In the genomic region with DNA sequence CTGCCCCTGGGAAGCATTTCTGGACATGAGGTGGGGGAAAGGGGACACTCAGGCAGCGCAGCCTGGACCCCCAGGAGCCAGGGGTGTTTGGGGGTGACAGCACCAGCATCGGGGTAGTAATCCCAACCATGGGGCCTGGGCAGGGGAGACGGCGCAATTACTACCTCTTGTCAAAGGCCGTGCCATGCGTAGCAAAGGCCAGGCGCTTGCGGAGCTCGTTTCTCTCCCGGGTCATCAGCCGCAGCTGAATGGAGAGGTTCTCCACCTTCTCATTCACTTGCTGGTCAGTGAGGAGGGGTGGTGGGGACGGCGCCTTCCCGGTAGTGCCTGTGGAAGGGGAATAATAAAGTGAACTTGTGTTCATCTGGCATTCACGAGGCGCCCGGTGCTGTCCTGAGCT, we compare ENCODE assay signal across 26 cellular contexts.
DNase-seq lines count a peak whose midpoint lies in the region; ATAC-seq, FAIRE-seq and TF ChIP-seq lines count a peak whose summit lies in the region.
"Had no signal": no experiment of that assay in that cellular context is flagged by ENCODE, and none has a peak within 500 bp of the region (broad histone marks: within the 10 kb centered on the region; RNA-seq: fewer than 3 reads in every experiment).

No MANE protein-coding gene starts in this region.

- no peak overlapping the region for H4K91ac ChIP-seq in H1 (replicated peaks; ENCODE audit: insufficient read length, low read length)

- no peak for TF ChIP-seq RAD21 in H1 (IDR thresholded peaks at IDR 0.05 in 1 of 2, conservative IDR thresholded peaks at IDR 0.05 in 1 of 2; ENCODE audit: low read depth in 2 of 2, low read length in 2 of 2)

- no peak overlapping the region for H3K9ac ChIP-seq in H1 (replicated peaks in 1 of 4; ENCODE audit: extremely low read depth in 1 of 4, low read depth in 3 of 4, low read length in 3 of 4)
- no peak overlapping the region for H3K9ac ChIP-seq in parathyroid adenoma
- H3K9ac ChIP-seq: SK-N-SH had no signal

- H3K27ac Mint-ChIP-seq in activated CD8-positive, alpha-beta T cell treated with anti-CD3 and anti-CD28 coated beads, Interleukin-2, amount 10 ng/mL, durations not matched to agents 7 days and 5 days: no peak overlapping the region

- H3K4ac ChIP-seq in H1 (replicated peaks; ENCODE audit: insufficient read length, low read depth, low read length): no peak overlapping the region

- POLR2A ChIA-PET in H1 (lab: Charles Lee; ENCODE audit: partially characterized antibody): interaction anchor here (0.6 to 1.5 kb wide), 3 partner anchors 19 to 156 kb away, joined by 3 to 5 read pairs (median 3); no protein-coding TSS in a partner anchor
- POLR2A ChIA-PET in activated CD8-positive, alpha-beta T cell treated with anti-CD3 and anti-CD28 coated beads, Interleukin-2, amount 10 ng/mL, durations not matched to agents 7 days and 5 days (lab: Charles Lee): no interaction called here

- H3K9me3 ChIP-seq in RWPE2 (ENCODE audit: severe bottlenecking): no peaks in the 10 kb centered on the region
- no peaks in the 10 kb centered on the region for H3K9me3 ChIP-seq in H1 (ENCODE audit: insufficient read depth in 2 of 2, low read depth in 1 of 2, low read length in 1 of 2)
- H3K9me3 ChIP-seq in parathyroid adenoma (ENCODE audit: control insufficient read depth, low read length): no peaks in the 10 kb centered on the region
- no peaks in the 10 kb centered on the region for H3K9me3 ChIP-seq in vagina
- H3K9me3 ChIP-seq: SK-N-SH had no signal

- H3K27ac ChIP-seq in RWPE2 (ENCODE audit: poor library complexity, severe bottlenecking) (peak overlapping the region; percentile 19), H1 (ENCODE audit: low read depth, low read length) (no peak overlapping the region), parathyroid adenoma (peak overlapping the region; percentile 71), vagina (peak overlapping the region; percentile 15)

- no peaks in the 10 kb centered on the region for H3K23me2 ChIP-seq in H1 (ENCODE audit: low read depth, low read length)

- peak overlapping the region; percentile 17; the same call in 1 of the 2 replicates for H4K8ac ChIP-seq in H1 (ENCODE audit: extremely low read depth, insufficient read depth, low read length)

- no peaks in the 10 kb centered on the region for H3K27me3 ChIP-seq in RWPE2 (ENCODE audit: insufficient read depth, poor library complexity, severe bottlenecking)
- no peaks in the 10 kb centered on the region for H3K27me3 ChIP-seq in H1 (replicated peaks in 1 of 4; ENCODE audit: control insufficient read depth in 3 of 4, extremely low read depth in 1 of 4, insufficient read depth in 3 of 4, low read length in 3 of 4)
- H3K27me3 ChIP-seq in parathyroid adenoma (ENCODE audit: control insufficient read depth, insufficient read depth, low read length): no peaks in the 10 kb centered on the region
- no peaks in the 10 kb centered on the region for H3K27me3 ChIP-seq in vagina

- no peak for TF ChIP-seq EP300 in H1 (IDR thresholded peaks at IDR 0.05; ENCODE audit: borderline replicate concordance in 1 of 2, low read depth in 2 of 2, low read length in 2 of 2)

- no peak overlapping the region for H3K14ac ChIP-seq in H1 (ENCODE audit: insufficient read length)

- no peak overlapping the region for H3K18ac ChIP-seq in H1 (ENCODE audit: extremely low read depth, low read length)

- H3K36me3 ChIP-seq in RWPE2 (ENCODE audit: low read depth): peaks cover 75% of the 10 kb centered on the region
- peaks cover 0 to 16% (median 1%) of the 10 kb centered on the region in 4 experiments; a peak in 3 of 8 replicates for H3K36me3 ChIP-seq in H1 (ENCODE audit: control insufficient read depth in 2 of 4, insufficient read depth in 4 of 4, low read length in 3 of 4)
- no peaks in the 10 kb centered on the region for H3K36me3 ChIP-seq in parathyroid adenoma (ENCODE audit: control insufficient read depth, insufficient read depth, low read length)
- peaks cover 0 to 17% of the 10 kb centered on the region in 2 donors for H3K36me3 ChIP-seq in vagina

- H3K27me3 Mint-ChIP-seq in activated CD8-positive, alpha-beta T cell treated with anti-CD3 and anti-CD28 coated beads, Interleukin-2, amount 10 ng/mL, durations not matched to agents 7 days and 5 days (ENCODE audit: low read depth): peaks cover 3% of the 10 kb centered on the region

- intact Hi-C loops in vagina (cut with DNase I): loop anchor here (10.0 kb wide), 1 partner anchor 168 kb away; the partner anchor contains the start of gene POLR3A

- no peak overlapping the region for H3K56ac ChIP-seq in H1 (replicated peaks; ENCODE audit: insufficient read length, low read depth, low read length)

- no peak for TF ChIP-seq CTCF in RWPE2 (IDR thresholded peaks at IDR 0.05; ENCODE audit: poor library complexity, severe bottlenecking)
- TF ChIP-seq CTCF in H1 (IDR thresholded peaks at IDR 0.05; ENCODE audit: control extremely low read depth in 1 of 3, insufficient read depth in 1 of 3, low read depth in 1 of 3, low read length in 3 of 3): no peak
- no peak for TF ChIP-seq CTCF in parathyroid adenoma (IDR thresholded peaks at IDR 0.05)
- no peak for TF ChIP-seq CTCF in vagina (IDR thresholded peaks at IDR 0.05)

- H2BK5ac ChIP-seq in H1 (ENCODE audit: low read depth, low read length): no peak overlapping the region

- FAIRE-seq in H1 (lab: Jason Lieb, UNC): no peak
- FAIRE-seq: GM12891, H54, HTR-8/SVneo had no signal

- H2BK12ac ChIP-seq in H1 (ENCODE audit: low read depth, low read length): no peak overlapping the region

- H4K5ac ChIP-seq in H1 (ENCODE audit: insufficient read length, low read depth, low read length): no peak overlapping the region

- H3K23ac ChIP-seq in H1 (ENCODE audit: insufficient read length): no peak overlapping the region

- H3K4me2 ChIP-seq in H1 (ENCODE audit: insufficient read depth in 1 of 2, low read depth in 2 of 2, low read length in 2 of 2) (no peak overlapping the region), parathyroid adenoma (ENCODE audit: low read length) (peak overlapping the region; percentile 51)
- H3K4me2 ChIP-seq: SK-N-SH had no signal

- H3K36me3 Mint-ChIP-seq in activated CD8-positive, alpha-beta T cell treated with anti-CD3 and anti-CD28 coated beads, Interleukin-2, amount 10 ng/mL, durations not matched to agents 7 days and 5 days (ENCODE audit: low read depth): no peaks in the 10 kb centered on the region

- H3K79me1 ChIP-seq in H1 (ENCODE audit: low read depth, low read length): peaks cover 4% of the 10 kb centered on the region; the same call in 1 of the 2 replicates

- DNase-seq in RWPE2 (ENCODE audit: low spot score) (no peak), H1 (ENCODE audit: low read depth in 1 of 2, low spot score in 2 of 2) (no peak), vagina (ENCODE audit: extremely low spot score in 2 of 2) (no peak), anterior cingulate cortex (lab: John Stamatoyannopoulos, UW) (no peak), SIG-M5 treated with dmso at 0.1 percent for 504 hours (lab: John Stamatoyannopoulos, UW; ENCODE audit: unreplicated experiment) (no peak), HT-29 (ENCODE audit: low spot score) (no peak)
- no peak for DNase-seq in activated CD8-positive, alpha-beta T cell treated with anti-CD3 and anti-CD28 coated beads, Interleukin-2, amount 10 ng/mL, durations not matched to agents 7 days and 5 days
- DNase-seq: C1 segment of cervical spinal cord, DMS79 treated with DMSO at 0.1 percent for 48 hours, GF-D8, Kasumi-1, MV-4-11, NCI-H1105 treated with DMSO at 0.1 percent for 48 hours, NCI-H146, NCI-H1930, NCI-H2107, NCI-H524, NCI-H774, RPMI8226, SHP77 treated with DMSO at 0.1 percent for 48 hours, SK-N-SH had no signal

- H3K4me1 ChIP-seq in RWPE2 (ENCODE audit: insufficient read depth, poor library complexity, severe bottlenecking): peaks cover 12% of the 10 kb centered on the region
- H3K4me1 ChIP-seq in H1 (replicated peaks in 1 of 4; ENCODE audit: control insufficient read depth in 3 of 4, insufficient read depth in 4 of 4, low read length in 3 of 4): peaks cover 0 to 6% (median 4%) of the 10 kb centered on the region in 4 experiments; a peak in 5 of 7 replicates
- H3K4me1 ChIP-seq in parathyroid adenoma: peaks cover 36% of the 10 kb centered on the region
- H3K4me1 ChIP-seq in vagina: peaks cover 42% of the 10 kb centered on the region

- no peak overlapping the region for H2BK20ac ChIP-seq in H1 (ENCODE audit: low read length)

- TF ChIP-seq POLR2A in H1 (IDR thresholded peaks at IDR 0.05; ENCODE audit: control extremely low read depth in 1 of 2, low read depth in 2 of 2, low read length in 2 of 2) (no peak), vagina (IDR thresholded peaks at IDR 0.05) (no peak)

- H2BK15ac ChIP-seq in H1 (ENCODE audit: low read length): no peak overlapping the region

- ATAC-seq in RWPE2 (ENCODE audit: low read depth): no peak
- ATAC-seq in activated CD8-positive, alpha-beta T cell treated with anti-CD3 and anti-CD28 coated beads, Interleukin-2, amount 10 ng/mL, durations not matched to agents 7 days and 5 days: no peak

- H3K4me1 Mint-ChIP-seq in activated CD8-positive, alpha-beta T cell treated with anti-CD3 and anti-CD28 coated beads, Interleukin-2, amount 10 ng/mL, durations not matched to agents 7 days and 5 days (ENCODE audit: low read depth): no peaks in the 10 kb centered on the region

- H2AFZ ChIP-seq in H1 (ENCODE audit: low read length) (no peak overlapping the region), parathyroid adenoma (no peak overlapping the region)

- no peaks in the 10 kb centered on the region for H4K20me1 ChIP-seq in H1 (replicated peaks in 1 of 2; ENCODE audit: control insufficient read depth in 1 of 2, insufficient read depth in 2 of 2, low read length in 2 of 2)

- 93% methylated on average over 17 of the region's 17 CpGs; no CpG with 5 or more reads in 1 of the 2 experiments for WGBS in H1 (ENCODE audit: extremely low coverage in 1 of 2, insufficient coverage in 1 of 2, insufficient read length in 1 of 2, insufficient replicate concordance in 2 of 2, low coverage in 1 of 2, low lambda C conversion rate in 2 of 2, missing lambda C conversion rate in 1 of 2), 2 experiments

- no peaks in the 10 kb centered on the region for H3K9me3 Mint-ChIP-seq in activated CD8-positive, alpha-beta T cell treated with anti-CD3 and anti-CD28 coated beads, Interleukin-2, amount 10 ng/mL, durations not matched to agents 7 days and 5 days (ENCODE audit: insufficient read depth)

- no peak overlapping the region for H3K4me3 Mint-ChIP-seq in activated CD8-positive, alpha-beta T cell treated with anti-CD3 and anti-CD28 coated beads, Interleukin-2, amount 10 ng/mL, durations not matched to agents 7 days and 5 days

- H2BK120ac ChIP-seq in H1 (replicated peaks; ENCODE audit: low read depth, low read length): no peak overlapping the region

- H2AK5ac ChIP-seq in H1 (ENCODE audit: low read depth, low read length): peak overlapping the region; percentile 24; the same call in 1 of the 2 replicates

- H3K4me3 ChIP-seq in RWPE2 (ENCODE audit: severe bottlenecking) (no peak overlapping the region), H1 (ENCODE audit: extremely low read depth in 1 of 4, insufficient read depth in 2 of 4, low read depth in 3 of 4, low read length in 4 of 4) (no peak overlapping the region), parathyroid adenoma (ENCODE audit: low read depth, low read length) (peak overlapping the region; percentile 35), vagina (no peak overlapping the region)
- H3K4me3 ChIP-seq: K562 had no signal

- H3K79me2 ChIP-seq in H1 (ENCODE audit: control insufficient read depth in 1 of 2, insufficient read depth in 2 of 2, low read length in 2 of 2) (peaks cover 0 to 10% of the 10 kb centered on the region in 2 experiments; a peak in 1 of 4 replicates), parathyroid adenoma (peaks cover 54% of the 10 kb centered on the region)

- CTCF ChIA-PET in H1 (lab: Charles Lee; ENCODE audit: partially characterized antibody): interaction anchor here (0.8 to 2.9 kb wide), 7 partner anchors 9 to 193 kb away, joined by 3 to 17 read pairs (median 4); no protein-coding TSS in a partner anchor
- CTCF ChIA-PET in activated CD8-positive, alpha-beta T cell treated with anti-CD3 and anti-CD28 coated beads, Interleukin-2, amount 10 ng/mL, durations not matched to agents 7 days and 5 days (lab: Charles Lee): no interaction called here
